8 cellular contexts compared by ENCODE assay signal in genomic region chr2:161136696-161137324, GRCh38. TPM values are rescaled to one million over a fixed set of nuclear protein-coding genes. Genes with fewer than 3 reads are reported as not detected.
DNase-seq lines count a peak whose midpoint lies in the region; ATAC-seq and TF ChIP-seq lines count a peak whose summit lies in the region.

No MANE protein-coding gene starts in this region.

- ATAC-seq in HG02938 (IDR thresholded peaks at IDR 0.05; ENCODE audit: unreplicated experiment) (peak; percentile 76), omental fat pad (ENCODE audit: low FRiP score) (peak; percentile 47)

- H3K4me3 ChIP-seq in epithelial cell of proximal tubule (ENCODE audit: low read depth, low read length), result peak overlapping the region; percentile 24

- H3K27ac Mint-ChIP-seq in progenitor cell of endocrine pancreas, result no peak overlapping the region

- no peaks in the 10 kb centered on the region for H3K27me3 Mint-ChIP-seq in progenitor cell of endocrine pancreas

- DNase-seq in stimulated activated CD4-positive, alpha-beta T cell treated with anti-CD3 and anti-CD28 coated beads, Interleukin-4, amount 100 ng/mL, for 24 hours, result peak; percentile 54
- no peak for DNase-seq in stimulated activated CD4-positive, alpha-beta T cell treated with anti-CD3 and anti-CD28 coated beads, Interleukin-1b, Interleukin-23, amount 100 ng/mL, for 48 hours
- DNase-seq in SIG-M5 treated with dmso at 0.1 percent for 504 hours (lab: John Stamatoyannopoulos, UW; ENCODE audit: unreplicated experiment), result peak; percentile 96
- DNase-seq in epithelial cell of proximal tubule (ENCODE audit: low read depth), result peak; percentile 80
- DNase-seq in omental fat pad (ENCODE audit: low spot score), result no peak
- DNase-seq in progenitor cell of endocrine pancreas (ENCODE audit: low spot score, unreplicated experiment), result no peak
- no peak for DNase-seq in NK-92 treated with Interleukin-12 subunit alpha and Interleukin-12 subunit beta, amount 100 ng/mL, for 24 hours (lab: John Stamatoyannopoulos, UW)

- TF ChIP-seq CTCF in epithelial cell of proximal tubule (conservative IDR thresholded peaks at IDR 0.05; ENCODE audit: low read depth, low read length), result no peak
- no peak for TF ChIP-seq CTCF in omental fat pad (IDR thresholded peaks at IDR 0.05)
- TF ChIP-seq CTCF in progenitor cell of endocrine pancreas (IDR thresholded peaks at IDR 0.05; ENCODE audit: unreplicated experiment), result no peak

- H3K36me3 Mint-ChIP-seq in progenitor cell of endocrine pancreas (ENCODE audit: insufficient read depth), result no peaks in the 10 kb centered on the region

- H3K9me3 Mint-ChIP-seq in progenitor cell of endocrine pancreas (ENCODE audit: low read depth), result no peaks in the 10 kb centered on the region

- peaks cover 23% of the 10 kb centered on the region for H3K4me1 Mint-ChIP-seq in progenitor cell of endocrine pancreas (ENCODE audit: low read depth)

- H3K4me3 Mint-ChIP-seq in progenitor cell of endocrine pancreas (ENCODE audit: low read depth), result no peak overlapping the region

RNA-seq across cellular contexts. Expression of gene TANK, which starts 23.4 kb away (rescaled TPM):
- total RNA-seq in epithelial cell of proximal tubule (25.8 and 34.1 TPM in 2 replicates), omental fat pad (100 to 1,000 TPM; 102 to 143 (median 121) TPM), progenitor cell of endocrine pancreas (33.5 and 34.4 TPM in 2 replicates)

Comparison
In these comparisons a context has a peak if more than half of its experiments do, and no peak if none do; other contexts are left out.
1. DNase-seq: peak in stimulated activated CD4-positive, alpha-beta T cell treated with anti-CD3 and anti-CD28 coated beads, Interleukin-4, amount 100 ng/mL, for 24 hours (single experiment), SIG-M5 treated with dmso at 0.1 percent for 504 hours (single experiment) and epithelial cell of proximal tubule (single experiment); none in stimulated activated CD4-positive, alpha-beta T cell treated with anti-CD3 and anti-CD28 coated beads, Interleukin-1b, Interleukin-23, amount 100 ng/mL, for 48 hours (single experiment), omental fat pad (single experiment), progenitor cell of endocrine pancreas (single experiment) and NK-92 treated with Interleukin-12 subunit alpha and Interleukin-12 subunit beta, amount 100 ng/mL, for 24 hours (single experiment).